ENCODE assay signal across 16 cellular contexts in the genomic region with DNA sequence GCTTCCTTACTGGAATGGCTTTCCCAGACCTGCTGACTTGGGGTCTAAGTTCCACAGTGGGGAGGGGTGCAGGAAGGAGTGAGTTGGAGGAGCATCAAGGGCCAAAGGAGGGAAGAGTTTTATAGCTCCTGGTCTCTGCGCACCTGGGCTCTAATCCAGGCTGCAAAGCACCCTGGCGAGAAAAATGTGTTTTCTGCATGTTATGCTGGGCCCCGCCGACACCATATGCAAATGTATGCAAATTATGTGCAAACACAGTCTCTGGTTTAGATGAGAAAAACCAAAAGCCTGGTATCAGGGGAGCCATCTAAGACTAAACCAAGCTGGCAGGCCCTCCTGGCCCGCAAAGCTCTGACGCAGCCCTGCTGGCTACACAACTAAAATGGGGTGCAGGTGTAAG.
"Had no signal": no experiment of that assay in that cellular context is flagged by ENCODE, and none has a peak within 500 bp of the region (broad histone marks: within the 10 kb centered on the region; RNA-seq: fewer than 3 reads in every experiment).

No MANE protein-coding gene starts in this region.

- H3K36me3 ChIP-seq: neural progenitor cell, suprapubic skin had no signal

- H3K9me3 ChIP-seq: psoas muscle, suprapubic skin had no signal

- ATAC-seq: activated CD4-positive, alpha-beta T cell treated with anti-CD3 and anti-CD28 coated beads for 36 hours; activated CD8-positive, alpha-beta memory T cell treated with anti-CD3 and anti-CD28 coated beads, Interleukin-2, amount 10 ng/mL, durations not matched to agents 7 days and 5 days; activated T-cell treated with anti-CD3 and anti-CD28 coated beads, Interleukin-2, amount 50 U/mL, for 4 hours; effector memory CD8-positive, alpha-beta T cell; left lobe of liver; psoas muscle; right cardiac atrium had no signal

- H3K27ac ChIP-seq: neural progenitor cell, psoas muscle, suprapubic skin had no signal

- H3K4me3 ChIP-seq: neural progenitor cell, psoas muscle, suprapubic skin had no signal

- H3K4me1 ChIP-seq: psoas muscle, suprapubic skin had no signal

- DNase-seq: activated CD4-positive, alpha-beta T cell treated with anti-CD3 and anti-CD28 coated beads for 36 hours; activated CD4-positive, alpha-beta T cell treated with anti-CD3 and anti-CD28 coated beads, Interleukin-2, amount 50 U/mL, for 48 hours; activated CD8-positive, alpha-beta memory T cell treated with anti-CD3 and anti-CD28 coated beads, Interleukin-2, amount 10 ng/mL, durations not matched to agents 7 days and 5 days; activated naive CD4-positive, alpha-beta T cell treated with anti-CD3 and anti-CD28 coated beads, Interleukin-2, amount 50 U/mL, for 16 hours; activated T-cell treated with anti-CD3 and anti-CD28 coated beads, Interleukin-2, amount 50 U/mL, for 4 hours; dermis blood vessel endothelial cell; effector memory CD8-positive, alpha-beta T cell; foreskin fibroblast; kidney; midbrain; psoas muscle; right cardiac atrium; trophoblast cell had no signal
